ENCODE assay signal across 1 cellular context in the genomic region with DNA sequence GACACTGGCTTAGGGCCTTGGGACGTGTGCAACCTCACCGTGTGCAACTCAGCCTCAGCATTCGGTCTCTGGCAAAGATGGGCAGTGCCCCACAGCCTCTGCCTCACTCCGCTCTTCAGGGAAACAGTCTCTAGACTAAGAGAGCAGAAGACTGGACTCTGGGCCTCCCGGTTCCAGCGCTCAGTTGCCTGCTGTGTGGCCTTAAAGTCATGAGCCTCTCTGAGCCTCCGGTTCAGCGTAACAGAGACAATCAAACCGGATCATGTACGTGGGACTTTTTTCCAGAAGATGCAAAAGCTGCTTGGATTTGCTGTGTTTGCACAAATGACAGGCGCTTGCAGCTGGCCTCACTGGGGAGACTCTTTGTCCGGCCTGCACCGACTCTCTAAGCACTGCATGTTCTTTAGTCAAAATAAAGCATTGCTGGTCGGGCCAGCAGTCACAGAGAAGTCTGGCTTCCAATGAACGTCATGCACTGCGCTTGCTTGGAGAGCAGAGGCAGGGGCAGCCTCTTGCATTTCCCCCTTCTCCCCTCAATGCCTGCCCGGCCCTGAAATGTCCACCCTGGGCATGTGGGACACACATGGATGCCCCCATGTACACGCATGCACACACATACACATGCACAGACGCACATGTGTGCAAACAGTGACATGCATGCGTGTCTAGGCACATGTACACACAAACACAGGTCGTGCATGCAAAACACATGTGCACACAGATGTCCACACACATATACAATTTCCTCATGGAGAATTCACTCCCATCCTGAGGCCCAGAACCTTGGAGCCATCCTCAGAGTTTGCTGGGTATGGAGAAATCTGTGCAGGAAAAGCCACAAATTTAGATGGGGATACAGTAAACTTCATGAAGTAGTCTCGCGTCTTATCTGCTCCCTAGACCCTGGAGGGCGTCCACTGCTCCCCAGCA.
TF ChIP-seq lines count a peak whose summit lies in the region.

No MANE protein-coding gene starts in this region.

TF ChIP-seq in HepG2, 621 proteins besides CTCF, POLR2A, EP300 and RAD21 (continued from another document and continues in another):
- TF ChIP-seq, protein P1, sequence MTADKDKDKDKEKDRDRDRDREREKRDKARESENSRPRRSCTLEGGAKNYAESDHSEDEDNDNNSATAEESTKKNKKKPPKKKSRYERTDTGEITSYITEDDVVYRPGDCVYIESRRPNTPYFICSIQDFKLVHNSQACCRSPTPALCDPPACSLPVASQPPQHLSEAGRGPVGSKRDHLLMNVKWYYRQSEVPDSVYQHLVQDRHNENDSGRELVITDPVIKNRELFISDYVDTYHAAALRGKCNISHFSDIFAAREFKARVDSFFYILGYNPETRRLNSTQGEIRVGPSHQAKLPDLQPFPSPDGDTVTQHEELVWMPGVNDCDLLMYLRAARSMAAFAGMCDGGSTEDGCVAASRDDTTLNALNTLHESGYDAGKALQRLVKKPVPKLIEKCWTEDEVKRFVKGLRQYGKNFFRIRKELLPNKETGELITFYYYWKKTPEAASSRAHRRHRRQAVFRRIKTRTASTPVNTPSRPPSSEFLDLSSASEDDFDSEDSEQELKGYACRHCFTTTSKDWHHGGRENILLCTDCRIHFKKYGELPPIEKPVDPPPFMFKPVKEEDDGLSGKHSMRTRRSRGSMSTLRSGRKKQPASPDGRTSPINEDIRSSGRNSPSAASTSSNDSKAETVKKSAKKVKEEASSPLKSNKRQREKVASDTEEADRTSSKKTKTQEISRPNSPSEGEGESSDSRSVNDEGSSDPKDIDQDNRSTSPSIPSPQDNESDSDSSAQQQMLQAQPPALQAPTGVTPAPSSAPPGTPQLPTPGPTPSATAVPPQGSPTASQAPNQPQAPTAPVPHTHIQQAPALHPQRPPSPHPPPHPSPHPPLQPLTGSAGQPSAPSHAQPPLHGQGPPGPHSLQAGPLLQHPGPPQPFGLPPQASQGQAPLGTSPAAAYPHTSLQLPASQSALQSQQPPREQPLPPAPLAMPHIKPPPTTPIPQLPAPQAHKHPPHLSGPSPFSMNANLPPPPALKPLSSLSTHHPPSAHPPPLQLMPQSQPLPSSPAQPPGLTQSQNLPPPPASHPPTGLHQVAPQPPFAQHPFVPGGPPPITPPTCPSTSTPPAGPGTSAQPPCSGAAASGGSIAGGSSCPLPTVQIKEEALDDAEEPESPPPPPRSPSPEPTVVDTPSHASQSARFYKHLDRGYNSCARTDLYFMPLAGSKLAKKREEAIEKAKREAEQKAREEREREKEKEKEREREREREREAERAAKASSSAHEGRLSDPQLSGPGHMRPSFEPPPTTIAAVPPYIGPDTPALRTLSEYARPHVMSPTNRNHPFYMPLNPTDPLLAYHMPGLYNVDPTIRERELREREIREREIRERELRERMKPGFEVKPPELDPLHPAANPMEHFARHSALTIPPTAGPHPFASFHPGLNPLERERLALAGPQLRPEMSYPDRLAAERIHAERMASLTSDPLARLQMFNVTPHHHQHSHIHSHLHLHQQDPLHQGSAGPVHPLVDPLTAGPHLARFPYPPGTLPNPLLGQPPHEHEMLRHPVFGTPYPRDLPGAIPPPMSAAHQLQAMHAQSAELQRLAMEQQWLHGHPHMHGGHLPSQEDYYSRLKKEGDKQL (CRISPR knock-in tag; IDR thresholded peaks at IDR 0.05; ENCODE audit: low read depth) = no peak
- TF ChIP-seq, protein P2, sequence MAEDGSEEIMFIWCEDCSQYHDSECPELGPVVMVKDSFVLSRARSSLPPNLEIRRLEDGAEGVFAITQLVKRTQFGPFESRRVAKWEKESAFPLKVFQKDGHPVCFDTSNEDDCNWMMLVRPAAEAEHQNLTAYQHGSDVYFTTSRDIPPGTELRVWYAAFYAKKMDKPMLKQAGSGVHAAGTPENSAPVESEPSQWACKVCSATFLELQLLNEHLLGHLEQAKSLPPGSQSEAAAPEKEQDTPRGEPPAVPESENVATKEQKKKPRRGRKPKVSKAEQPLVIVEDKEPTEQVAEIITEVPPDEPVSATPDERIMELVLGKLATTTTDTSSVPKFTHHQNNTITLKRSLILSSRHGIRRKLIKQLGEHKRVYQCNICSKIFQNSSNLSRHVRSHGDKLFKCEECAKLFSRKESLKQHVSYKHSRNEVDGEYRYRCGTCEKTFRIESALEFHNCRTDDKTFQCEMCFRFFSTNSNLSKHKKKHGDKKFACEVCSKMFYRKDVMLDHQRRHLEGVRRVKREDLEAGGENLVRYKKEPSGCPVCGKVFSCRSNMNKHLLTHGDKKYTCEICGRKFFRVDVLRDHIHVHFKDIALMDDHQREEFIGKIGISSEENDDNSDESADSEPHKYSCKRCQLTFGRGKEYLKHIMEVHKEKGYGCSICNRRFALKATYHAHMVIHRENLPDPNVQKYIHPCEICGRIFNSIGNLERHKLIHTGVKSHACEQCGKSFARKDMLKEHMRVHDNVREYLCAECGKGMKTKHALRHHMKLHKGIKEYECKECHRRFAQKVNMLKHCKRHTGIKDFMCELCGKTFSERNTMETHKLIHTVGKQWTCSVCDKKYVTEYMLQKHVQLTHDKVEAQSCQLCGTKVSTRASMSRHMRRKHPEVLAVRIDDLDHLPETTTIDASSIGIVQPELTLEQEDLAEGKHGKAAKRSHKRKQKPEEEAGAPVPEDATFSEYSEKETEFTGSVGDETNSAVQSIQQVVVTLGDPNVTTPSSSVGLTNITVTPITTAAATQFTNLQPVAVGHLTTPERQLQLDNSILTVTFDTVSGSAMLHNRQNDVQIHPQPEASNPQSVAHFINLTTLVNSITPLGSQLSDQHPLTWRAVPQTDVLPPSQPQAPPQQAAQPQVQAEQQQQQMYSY (CRISPR knock-in tag; IDR thresholded peaks at IDR 0.05) = no peak
- TF ChIP-seq, protein P3, sequence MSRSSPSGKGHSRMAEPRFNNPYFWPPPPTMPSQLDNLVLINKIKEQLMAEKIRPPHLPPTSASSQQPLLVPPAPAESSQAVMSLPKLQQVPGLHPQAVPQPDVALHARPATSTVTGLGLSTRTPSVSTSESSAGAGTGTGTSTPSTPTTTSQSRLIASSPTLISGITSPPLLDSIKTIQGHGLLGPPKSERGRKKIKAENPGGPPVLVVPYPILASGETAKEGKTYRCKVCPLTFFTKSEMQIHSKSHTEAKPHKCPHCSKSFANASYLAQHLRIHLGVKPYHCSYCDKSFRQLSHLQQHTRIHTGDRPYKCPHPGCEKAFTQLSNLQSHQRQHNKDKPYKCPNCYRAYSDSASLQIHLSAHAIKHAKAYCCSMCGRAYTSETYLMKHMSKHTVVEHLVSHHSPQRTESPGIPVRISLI (CRISPR knock-in tag; IDR thresholded peaks at IDR 0.05; ENCODE audit: borderline replicate concordance) = no peak
- TF ChIP-seq ZBTB42 (CRISPR knock-in tag; IDR thresholded peaks at IDR 0.05) (no peak), SP140L (CRISPR knock-in tag; IDR thresholded peaks at IDR 0.05; ENCODE audit: borderline replicate concordance) (no peak), ATF7-NPFF (CRISPR knock-in tag; IDR thresholded peaks at IDR 0.05; ENCODE audit: low read depth) (no peak), HNRNPLL (IDR thresholded peaks at IDR 0.05; ENCODE audit: low read depth, low read length, poor library complexity, severe bottlenecking) (no peak), ZNF530 (CRISPR knock-in tag; IDR thresholded peaks at IDR 0.05; ENCODE audit: low read depth) (no peak), ZMYM4 (CRISPR knock-in tag; IDR thresholded peaks at IDR 0.05) (no peak), XBP1 (CRISPR knock-in tag; IDR thresholded peaks at IDR 0.05) (no peak), ZNF7 (CRISPR knock-in tag; IDR thresholded peaks at IDR 0.05) (no peak), TAF1 (CRISPR knock-in tag; IDR thresholded peaks at IDR 0.05) (no peak), ETV6 (CRISPR knock-in tag; conservative IDR thresholded peaks at IDR 0.05) (no peak), MBNL3 (CRISPR knock-in tag; conservative IDR thresholded peaks at IDR 0.05) (no peak), RELA (CRISPR knock-in tag; IDR thresholded peaks at IDR 0.05) (no peak), ZNF549 (CRISPR knock-in tag; IDR thresholded peaks at IDR 0.05) (no peak), STAT5B (CRISPR knock-in tag; IDR thresholded peaks at IDR 0.05) (no peak), ELF1 (CRISPR knock-in tag; IDR thresholded peaks at IDR 0.05) (no peak), ZSCAN21 (CRISPR knock-in tag; IDR thresholded peaks at IDR 0.05; ENCODE audit: borderline replicate concordance) (no peak), NCOA5 (CRISPR knock-in tag; IDR thresholded peaks at IDR 0.05) (no peak), ZNF672 (CRISPR knock-in tag; IDR thresholded peaks at IDR 0.05) (no peak), ZNF33A (CRISPR knock-in tag; IDR thresholded peaks at IDR 0.05; ENCODE audit: borderline replicate concordance) (no peak)
- TF ChIP-seq, protein P4, sequence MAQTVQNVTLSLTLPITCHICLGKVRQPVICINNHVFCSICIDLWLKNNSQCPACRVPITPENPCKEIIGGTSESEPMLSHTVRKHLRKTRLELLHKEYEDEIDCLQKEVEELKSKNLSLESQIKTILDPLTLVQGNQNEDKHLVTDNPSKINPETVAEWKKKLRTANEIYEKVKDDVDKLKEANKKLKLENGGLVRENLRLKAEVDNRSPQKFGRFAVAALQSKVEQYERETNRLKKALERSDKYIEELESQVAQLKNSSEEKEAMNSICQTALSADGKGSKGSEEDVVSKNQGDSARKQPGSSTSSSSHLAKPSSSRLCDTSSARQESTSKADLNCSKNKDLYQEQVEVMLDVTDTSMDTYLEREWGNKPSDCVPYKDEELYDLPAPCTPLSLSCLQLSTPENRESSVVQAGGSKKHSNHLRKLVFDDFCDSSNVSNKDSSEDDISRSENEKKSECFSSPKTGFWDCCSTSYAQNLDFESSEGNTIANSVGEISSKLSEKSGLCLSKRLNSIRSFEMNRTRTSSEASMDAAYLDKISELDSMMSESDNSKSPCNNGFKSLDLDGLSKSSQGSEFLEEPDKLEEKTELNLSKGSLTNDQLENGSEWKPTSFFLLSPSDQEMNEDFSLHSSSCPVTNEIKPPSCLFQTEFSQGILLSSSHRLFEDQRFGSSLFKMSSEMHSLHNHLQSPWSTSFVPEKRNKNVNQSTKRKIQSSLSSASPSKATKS (CRISPR knock-in tag; IDR thresholded peaks at IDR 0.05) = no peak
- TF ChIP-seq, protein P5, sequence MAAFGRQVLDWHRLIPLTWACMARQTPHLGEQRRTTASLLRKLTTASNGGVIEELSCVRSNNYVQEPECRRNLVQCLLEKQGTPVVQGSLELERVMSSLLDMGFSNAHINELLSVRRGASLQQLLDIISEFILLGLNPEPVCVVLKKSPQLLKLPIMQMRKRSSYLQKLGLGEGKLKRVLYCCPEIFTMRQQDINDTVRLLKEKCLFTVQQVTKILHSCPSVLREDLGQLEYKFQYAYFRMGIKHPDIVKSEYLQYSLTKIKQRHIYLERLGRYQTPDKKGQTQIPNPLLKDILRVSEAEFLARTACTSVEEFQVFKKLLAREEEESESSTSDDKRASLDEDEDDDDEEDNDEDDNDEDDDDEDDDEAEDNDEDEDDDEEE (CRISPR knock-in tag; IDR thresholded peaks at IDR 0.05) = peak; percentile 65; the same call in 1 of the 2 replicates
- TF ChIP-seq, protein P6, sequence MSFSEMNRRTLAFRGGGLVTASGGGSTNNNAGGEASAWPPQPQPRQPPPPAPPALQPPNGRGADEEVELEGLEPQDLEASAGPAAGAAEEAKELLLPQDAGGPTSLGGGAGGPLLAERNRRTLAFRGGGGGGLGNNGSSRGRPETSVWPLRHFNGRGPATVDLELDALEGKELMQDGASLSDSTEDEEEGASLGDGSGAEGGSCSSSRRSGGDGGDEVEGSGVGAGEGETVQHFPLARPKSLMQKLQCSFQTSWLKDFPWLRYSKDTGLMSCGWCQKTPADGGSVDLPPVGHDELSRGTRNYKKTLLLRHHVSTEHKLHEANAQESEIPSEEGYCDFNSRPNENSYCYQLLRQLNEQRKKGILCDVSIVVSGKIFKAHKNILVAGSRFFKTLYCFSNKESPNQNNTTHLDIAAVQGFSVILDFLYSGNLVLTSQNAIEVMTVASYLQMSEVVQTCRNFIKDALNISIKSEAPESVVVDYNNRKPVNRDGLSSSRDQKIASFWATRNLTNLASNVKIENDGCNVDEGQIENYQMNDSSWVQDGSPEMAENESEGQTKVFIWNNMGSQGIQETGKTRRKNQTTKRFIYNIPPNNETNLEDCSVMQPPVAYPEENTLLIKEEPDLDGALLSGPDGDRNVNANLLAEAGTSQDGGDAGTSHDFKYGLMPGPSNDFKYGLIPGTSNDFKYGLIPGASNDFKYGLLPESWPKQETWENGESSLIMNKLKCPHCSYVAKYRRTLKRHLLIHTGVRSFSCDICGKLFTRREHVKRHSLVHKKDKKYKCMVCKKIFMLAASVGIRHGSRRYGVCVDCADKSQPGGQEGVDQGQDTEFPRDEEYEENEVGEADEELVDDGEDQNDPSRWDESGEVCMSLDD (CRISPR knock-in tag; IDR thresholded peaks at IDR 0.05; ENCODE audit: borderline replicate concordance) = no peak
- TF ChIP-seq, protein P7, sequence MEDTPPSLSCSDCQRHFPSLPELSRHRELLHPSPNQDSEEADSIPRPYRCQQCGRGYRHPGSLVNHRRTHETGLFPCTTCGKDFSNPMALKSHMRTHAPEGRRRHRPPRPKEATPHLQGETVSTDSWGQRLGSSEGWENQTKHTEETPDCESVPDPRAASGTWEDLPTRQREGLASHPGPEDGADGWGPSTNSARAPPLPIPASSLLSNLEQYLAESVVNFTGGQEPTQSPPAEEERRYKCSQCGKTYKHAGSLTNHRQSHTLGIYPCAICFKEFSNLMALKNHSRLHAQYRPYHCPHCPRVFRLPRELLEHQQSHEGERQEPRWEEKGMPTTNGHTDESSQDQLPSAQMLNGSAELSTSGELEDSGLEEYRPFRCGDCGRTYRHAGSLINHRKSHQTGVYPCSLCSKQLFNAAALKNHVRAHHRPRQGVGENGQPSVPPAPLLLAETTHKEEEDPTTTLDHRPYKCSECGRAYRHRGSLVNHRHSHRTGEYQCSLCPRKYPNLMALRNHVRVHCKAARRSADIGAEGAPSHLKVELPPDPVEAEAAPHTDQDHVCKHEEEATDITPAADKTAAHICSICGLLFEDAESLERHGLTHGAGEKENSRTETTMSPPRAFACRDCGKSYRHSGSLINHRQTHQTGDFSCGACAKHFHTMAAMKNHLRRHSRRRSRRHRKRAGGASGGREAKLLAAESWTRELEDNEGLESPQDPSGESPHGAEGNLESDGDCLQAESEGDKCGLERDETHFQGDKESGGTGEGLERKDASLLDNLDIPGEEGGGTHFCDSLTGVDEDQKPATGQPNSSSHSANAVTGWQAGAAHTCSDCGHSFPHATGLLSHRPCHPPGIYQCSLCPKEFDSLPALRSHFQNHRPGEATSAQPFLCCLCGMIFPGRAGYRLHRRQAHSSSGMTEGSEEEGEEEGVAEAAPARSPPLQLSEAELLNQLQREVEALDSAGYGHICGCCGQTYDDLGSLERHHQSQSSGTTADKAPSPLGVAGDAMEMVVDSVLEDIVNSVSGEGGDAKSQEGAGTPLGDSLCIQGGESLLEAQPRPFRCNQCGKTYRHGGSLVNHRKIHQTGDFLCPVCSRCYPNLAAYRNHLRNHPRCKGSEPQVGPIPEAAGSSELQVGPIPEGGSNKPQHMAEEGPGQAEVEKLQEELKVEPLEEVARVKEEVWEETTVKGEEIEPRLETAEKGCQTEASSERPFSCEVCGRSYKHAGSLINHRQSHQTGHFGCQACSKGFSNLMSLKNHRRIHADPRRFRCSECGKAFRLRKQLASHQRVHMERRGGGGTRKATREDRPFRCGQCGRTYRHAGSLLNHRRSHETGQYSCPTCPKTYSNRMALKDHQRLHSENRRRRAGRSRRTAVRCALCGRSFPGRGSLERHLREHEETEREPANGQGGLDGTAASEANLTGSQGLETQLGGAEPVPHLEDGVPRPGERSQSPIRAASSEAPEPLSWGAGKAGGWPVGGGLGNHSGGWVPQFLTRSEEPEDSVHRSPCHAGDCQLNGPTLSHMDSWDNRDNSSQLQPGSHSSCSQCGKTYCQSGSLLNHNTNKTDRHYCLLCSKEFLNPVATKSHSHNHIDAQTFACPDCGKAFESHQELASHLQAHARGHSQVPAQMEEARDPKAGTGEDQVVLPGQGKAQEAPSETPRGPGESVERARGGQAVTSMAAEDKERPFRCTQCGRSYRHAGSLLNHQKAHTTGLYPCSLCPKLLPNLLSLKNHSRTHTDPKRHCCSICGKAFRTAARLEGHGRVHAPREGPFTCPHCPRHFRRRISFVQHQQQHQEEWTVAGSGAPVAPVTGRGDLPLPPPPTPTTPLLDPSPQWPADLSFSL (CRISPR knock-in tag; IDR thresholded peaks at IDR 0.05) = no peak
- TF ChIP-seq, protein P8, sequence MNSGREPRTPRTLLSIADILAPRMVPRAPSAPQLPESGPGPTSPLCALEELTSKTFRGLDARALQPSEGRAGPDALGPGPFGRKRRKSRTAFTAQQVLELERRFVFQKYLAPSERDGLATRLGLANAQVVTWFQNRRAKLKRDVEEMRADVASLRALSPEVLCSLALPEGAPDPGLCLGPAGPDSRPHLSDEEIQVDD (CRISPR knock-in tag; IDR thresholded peaks at IDR 0.05; ENCODE audit: borderline replicate concordance) = no peak
